ENCODE assay signal across 22 cellular contexts in genomic region chr19:1429750-1430149, GRCh38. TPM values are rescaled to one million over a fixed set of nuclear protein-coding genes. Genes with fewer than 3 reads are reported as not detected.
A peak's percentile ranks its signal among the peaks of the same experiment; 100 is the strongest.
DNase-seq lines count a peak whose midpoint lies in the region; ATAC-seq and TF ChIP-seq lines count a peak whose summit lies in the region.
"Had no signal": no experiment of that assay in that cellular context is flagged by ENCODE, and none has a peak within 500 bp of the region (broad histone marks: within the 10 kb centered on the region; RNA-seq: fewer than 3 reads in every experiment).

No MANE protein-coding gene starts in this region.

- no peak for TF ChIP-seq CTCF in colonic mucosa (IDR thresholded peaks at IDR 0.05)
- TF ChIP-seq CTCF in left lung (IDR thresholded peaks at IDR 0.05): no peak
- no peak for TF ChIP-seq CTCF in upper lobe of right lung (IDR thresholded peaks at IDR 0.05)

- H3K36me3 Mint-ChIP-seq in activated naive CD4-positive, alpha-beta T cell treated with anti-CD3 and anti-CD28 coated beads, Interleukin-2, amount 10 ng/mL, durations not matched to agents 7 days and 5 days: peaks cover 19% of the 10 kb centered on the region
- H3K36me3 Mint-ChIP-seq in activated naive CD4-positive, alpha-beta T cell treated with anti-CD3 and anti-CD28 coated beads, Interleukin-2, amount 50 U/mL, for 72 hours: peaks cover 0 to 4% of the 10 kb centered on the region in 2 donors

- no peak for DNase-seq in activated naive CD4-positive, alpha-beta T cell treated with anti-CD3 and anti-CD28 coated beads, Interleukin-2, amount 10 ng/mL, durations not matched to agents 7 days and 5 days
- DNase-seq in activated naive CD4-positive, alpha-beta T cell treated with anti-CD3 and anti-CD28 coated beads, Interleukin-2, amount 50 U/mL, for 72 hours (ENCODE audit: low spot score in 2 of 2): no peak
- peak; percentile 49 for DNase-seq in colonic mucosa
- no peak for DNase-seq in left lung
- no peak for DNase-seq in upper lobe of right lung
- DNase-seq in stimulated activated CD4-positive, alpha-beta T cell treated with anti-CD3 and anti-CD28 coated beads, Interleukin-4, amount 100 ng/mL, for 1 hour: no peak
- DNase-seq in NCI-H510A treated with DMSO at 0.1 percent for 48 hours (lab: John Stamatoyannopoulos, UW): no peak
- DNase-seq: activated CD4-positive, alpha-beta T cell treated with anti-CD3 and anti-CD28 coated beads, Interleukin-2, amount 50 U/mL, for 1 hour; activated CD8-positive, alpha-beta memory T cell treated with anti-CD3 and anti-CD28 coated beads, Interleukin-2, amount 50 U/mL, for 48 hours; anterior cingulate cortex; cerebellar nuclear complex; GDM1; head of caudate nucleus; mammary epithelial cell; naive thymus-derived CD8-positive, alpha-beta T cell; NCI-H1930; NCI-H345; NK-92 treated with Interleukin-12 subunit alpha and Interleukin-12 subunit beta, amount 100 ng/mL, for 24 hours; stimulated activated naive CD8-positive, alpha-beta T cell treated with anti-CD3 and anti-CD28 coated beads, Interleukin-15, Interleukin-2, amounts not matched to agents 100 U/mL and 50 U/mL, for 24 hours had no signal

- no peak overlapping the region for H3K4me3 ChIP-seq in colonic mucosa
- no peak overlapping the region for H3K4me3 ChIP-seq in left lung
- H3K4me3 ChIP-seq in upper lobe of right lung: no peak overlapping the region
- H3K4me3 ChIP-seq: pancreas had no signal

- peak overlapping the region; percentile 33 for H3K27ac Mint-ChIP-seq in activated naive CD4-positive, alpha-beta T cell treated with anti-CD3 and anti-CD28 coated beads, Interleukin-2, amount 10 ng/mL, durations not matched to agents 7 days and 5 days
- H3K27ac Mint-ChIP-seq in activated naive CD4-positive, alpha-beta T cell treated with anti-CD3 and anti-CD28 coated beads, Interleukin-2, amount 50 U/mL, for 72 hours: peak overlapping the region in 1 of 2 donors; percentile 89

- no peak for ATAC-seq in activated naive CD4-positive, alpha-beta T cell treated with anti-CD3 and anti-CD28 coated beads, Interleukin-2, amount 50 U/mL, for 72 hours
- ATAC-seq in left lung (peak; percentile 54), upper lobe of right lung (peak; percentile 58), GM19328 (IDR thresholded peaks at IDR 0.05; ENCODE audit: unreplicated experiment) (no peak)
- ATAC-seq: naive thymus-derived CD8-positive, alpha-beta T cell; stimulated activated naive CD8-positive, alpha-beta T cell treated with anti-CD3 and anti-CD28 coated beads, Interleukin-15, Interleukin-2, amounts not matched to agents 100 U/mL and 50 U/mL, for 24 hours had no signal

- H3K4me1 ChIP-seq in colonic mucosa (no peaks in the 10 kb centered on the region), left lung (no peaks in the 10 kb centered on the region), upper lobe of right lung (no peaks in the 10 kb centered on the region)
- H3K4me1 ChIP-seq: pancreas had no signal

- H3K27me3 ChIP-seq in colonic mucosa (no peaks in the 10 kb centered on the region), left lung (no peaks in the 10 kb centered on the region), upper lobe of right lung (no peaks in the 10 kb centered on the region)
- H3K27me3 ChIP-seq: pancreas had no signal

- H3K4me1 Mint-ChIP-seq in activated naive CD4-positive, alpha-beta T cell treated with anti-CD3 and anti-CD28 coated beads, Interleukin-2, amount 10 ng/mL, durations not matched to agents 7 days and 5 days: no peaks in the 10 kb centered on the region

- H3K9ac ChIP-seq in colonic mucosa (ENCODE audit: low read depth in 2 of 2, low read length in 2 of 2): no peak overlapping the region
- H3K9ac ChIP-seq: KMS-11 had no signal

- H3K27ac ChIP-seq in colonic mucosa: peak overlapping the region; percentile 17
- no peak overlapping the region for H3K27ac ChIP-seq in left lung
- no peak overlapping the region for H3K27ac ChIP-seq in upper lobe of right lung
- H3K27ac ChIP-seq: KMS-11, pancreas had no signal

- H3K4me3 Mint-ChIP-seq in activated naive CD4-positive, alpha-beta T cell treated with anti-CD3 and anti-CD28 coated beads, Interleukin-2, amount 10 ng/mL, durations not matched to agents 7 days and 5 days: no peak overlapping the region
- H3K4me3 Mint-ChIP-seq: naive thymus-derived CD8-positive, alpha-beta T cell had no signal

- intact Hi-C loops in colonic mucosa (cut with DNase I) (no loop called here), left lung (cut with DNase I) (no loop called here), upper lobe of right lung (cut with DNase I) (no loop called here)

- H3K36me3 ChIP-seq in colonic mucosa (peaks cover 28% of the 10 kb centered on the region), left lung (peaks cover 0 to 100% of the 10 kb centered on the region in 2 donors), upper lobe of right lung (peaks cover 99% of the 10 kb centered on the region)

- H3K27me3 Mint-ChIP-seq in activated naive CD4-positive, alpha-beta T cell treated with anti-CD3 and anti-CD28 coated beads, Interleukin-2, amount 10 ng/mL, durations not matched to agents 7 days and 5 days: no peaks in the 10 kb centered on the region
- H3K27me3 Mint-ChIP-seq: naive thymus-derived CD8-positive, alpha-beta T cell had no signal

- CTCF ChIA-PET in activated naive CD4-positive, alpha-beta T cell treated with anti-CD3 and anti-CD28 coated beads, Interleukin-2, amount 10 ng/mL, durations not matched to agents 7 days and 5 days (lab: Charles Lee): no interaction called here

- H3K9me3 Mint-ChIP-seq in activated naive CD4-positive, alpha-beta T cell treated with anti-CD3 and anti-CD28 coated beads, Interleukin-2, amount 10 ng/mL, durations not matched to agents 7 days and 5 days: no peaks in the 10 kb centered on the region
- no peaks in the 10 kb centered on the region for H3K9me3 Mint-ChIP-seq in activated naive CD4-positive, alpha-beta T cell treated with anti-CD3 and anti-CD28 coated beads, Interleukin-2, amount 50 U/mL, for 72 hours
- H3K9me3 Mint-ChIP-seq: naive thymus-derived CD8-positive, alpha-beta T cell had no signal

- H3K9me3 ChIP-seq in colonic mucosa (no peaks in the 10 kb centered on the region), left lung (no peaks in the 10 kb centered on the region), upper lobe of right lung (no peaks in the 10 kb centered on the region)
- H3K9me3 ChIP-seq: pancreas had no signal

RNA-seq across cellular contexts. Expression of gene RPS15, which starts 8.4 kb away (rescaled TPM):
- total RNA-seq in activated naive CD4-positive, alpha-beta T cell treated with anti-CD3 and anti-CD28 coated beads, Interleukin-2, amount 50 U/mL, for 72 hours: 1,000 to 10,000 TPM; 1,495 to 1,747 TPM
- total RNA-seq in colonic mucosa: 1,000 to 10,000 TPM; 1,055 to 1,445 TPM
- total RNA-seq in left lung: 100 to 1,000 TPM; 942 to 951 TPM
- total RNA-seq in upper lobe of right lung: 841 TPM

RNA-seq across cellular contexts. Expression of gene APC2, which starts 20.2 kb away (rescaled TPM):
- total RNA-seq in activated naive CD4-positive, alpha-beta T cell treated with anti-CD3 and anti-CD28 coated beads, Interleukin-2, amount 50 U/mL, for 72 hours: under 1 TPM; 0.09 to 0.14 TPM
- total RNA-seq in colonic mucosa (under 1 TPM; 0.05 to 0.42 TPM), left lung (under 1 TPM; 0.06 to 0.10 TPM), upper lobe of right lung (0.20 TPM)

RNA-seq across cellular contexts. Expression of gene DAZAP1, which starts 22.4 kb away (rescaled TPM):
- 100 to 1,000 TPM; 194 to 298 TPM for total RNA-seq in activated naive CD4-positive, alpha-beta T cell treated with anti-CD3 and anti-CD28 coated beads, Interleukin-2, amount 50 U/mL, for 72 hours
- total RNA-seq in colonic mucosa (100 to 1,000 TPM in 1 of 2 donors, 10 to 100 TPM in 1; 92.9 to 210 TPM), left lung (100 to 1,000 TPM in 1 of 2 donors, 10 to 100 TPM in 1; 87.6 to 132 TPM), upper lobe of right lung (98.7 TPM)

RNA-seq across cellular contexts. Expression of gene GAMT, which starts 28.4 kb away (rescaled TPM):
- 10 to 100 TPM in 1 of 2 donors, 1 to 10 TPM in 1; 4.2 to 30.2 TPM for total RNA-seq in activated naive CD4-positive, alpha-beta T cell treated with anti-CD3 and anti-CD28 coated beads, Interleukin-2, amount 50 U/mL, for 72 hours
- total RNA-seq in colonic mucosa: 1 to 10 TPM; 3.3 to 3.7 TPM
- 10 to 100 TPM in 1 of 2 donors, 1 to 10 TPM in 1; 5.9 to 19.2 TPM for total RNA-seq in left lung
- 7.1 TPM for total RNA-seq in upper lobe of right lung

RNA-seq across cellular contexts. Expression of gene NDUFS7, which starts 46.0 kb away (rescaled TPM):
- 100 to 1,000 TPM in 1 of 2 donors, 10 to 100 TPM in 1; 89.4 to 105 TPM for total RNA-seq in activated naive CD4-positive, alpha-beta T cell treated with anti-CD3 and anti-CD28 coated beads, Interleukin-2, amount 50 U/mL, for 72 hours
- total RNA-seq in colonic mucosa (100 to 1,000 TPM; 192 to 244 TPM), left lung (10 to 100 TPM; 84.4 to 85.4 TPM), upper lobe of right lung (78.2 TPM)

Comparison
In these comparisons a context has a peak if more than half of its experiments do, and no peak if none do; other contexts are left out.
1. ATAC-seq: peak in left lung (single experiment) and upper lobe of right lung (single experiment); none in activated naive CD4-positive, alpha-beta T cell treated with anti-CD3 and anti-CD28 coated beads, Interleukin-2, amount 50 U/mL, for 72 hours (0 of 2) and GM19328 (single experiment).